Comparison of ENCODE assay signal across 15 cellular contexts in the genomic region with DNA sequence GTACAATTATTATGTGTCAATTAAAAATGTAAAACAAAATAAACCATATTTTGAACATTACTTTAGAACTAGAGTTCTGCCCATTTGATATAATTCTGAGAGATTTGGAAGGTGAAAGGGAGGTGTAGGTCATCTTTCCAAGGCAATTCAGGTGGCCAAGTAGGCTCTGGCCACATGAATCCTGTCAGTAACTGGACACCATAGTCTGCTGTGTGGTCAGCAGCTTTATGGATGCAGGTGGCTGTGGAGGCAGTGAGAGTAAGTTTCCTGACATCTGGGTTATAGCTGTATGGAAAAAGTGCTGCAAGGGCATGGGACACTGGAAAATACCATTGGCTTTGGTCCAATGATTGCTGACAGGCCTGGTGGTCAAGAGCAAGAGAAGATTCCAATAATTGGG.
"Had no signal": no experiment of that assay in that cellular context is flagged by ENCODE, and none has a peak within 500 bp of the region (broad histone marks: within the 10 kb centered on the region; RNA-seq: fewer than 3 reads in every experiment).

No MANE protein-coding gene starts in this region.

- H3K9me3 Mint-ChIP-seq: activated naive CD8-positive, alpha-beta T cell treated with anti-CD3 and anti-CD28 coated beads, Interleukin-2, amount 10 ng/mL, durations not matched to agents 7 days and 5 days; natural killer cell treated with Interleukin-12 subunit alpha and Interleukin-12 subunit beta and Interleukin-15 and Interleukin-18, amount 100 ng/mL, for 72 hours; WTC11 had no signal

- H3K27ac Mint-ChIP-seq: activated CD4-positive, alpha-beta T cell treated with anti-CD3 and anti-CD28 coated beads, Interleukin-2, amount 10 ng/mL, durations not matched to agents 7 days and 5 days; activated naive CD8-positive, alpha-beta T cell treated with anti-CD3 and anti-CD28 coated beads, Interleukin-2, amount 10 ng/mL, durations not matched to agents 7 days and 5 days; natural killer cell treated with Interleukin-12 subunit alpha and Interleukin-12 subunit beta and Interleukin-15 and Interleukin-18, amount 100 ng/mL, for 72 hours; stimulated activated naive B cell treated with anti-CD40 and anti-IgM and Interleukin-4, amounts not matched to agents 10 μg/mL and 1 μg/mL and 100 μg/mL, for 72 hours; T-helper 17 cell; WTC11 had no signal

- H3K27ac ChIP-seq: foreskin keratinocyte, transverse colon, vagina had no signal

- H3K27me3 Mint-ChIP-seq: activated CD4-positive, alpha-beta T cell treated with anti-CD3 and anti-CD28 coated beads, Interleukin-2, amount 10 ng/mL, durations not matched to agents 7 days and 5 days; activated naive CD8-positive, alpha-beta T cell treated with anti-CD3 and anti-CD28 coated beads, Interleukin-2, amount 10 ng/mL, durations not matched to agents 7 days and 5 days; T-helper 17 cell had no signal

- H3K27me3 ChIP-seq: foreskin keratinocyte, transverse colon, vagina had no signal

- DNase-seq: activated CD4-positive, alpha-beta T cell treated with anti-CD3 and anti-CD28 coated beads, Interleukin-2, amount 10 ng/mL, durations not matched to agents 7 days and 5 days; activated naive CD8-positive, alpha-beta T cell treated with anti-CD3 and anti-CD28 coated beads, Interleukin-2, amount 10 ng/mL, durations not matched to agents 7 days and 5 days; anterior cingulate cortex; cortex of kidney; effector memory CD4-positive, alpha-beta T cell; foreskin keratinocyte; mesendoderm; posterior cingulate gyrus; retina; stimulated activated naive B cell treated with anti-CD40 and anti-IgM and Interleukin-4, amounts not matched to agents 10 μg/mL and 1 μg/mL and 100 μg/mL, for 72 hours; T-helper 17 cell; transverse colon had no signal

- H3K4me3 ChIP-seq: transverse colon, vagina had no signal

- H3K4me1 ChIP-seq: foreskin keratinocyte, transverse colon, vagina had no signal

- H3K4me3 Mint-ChIP-seq: activated CD4-positive, alpha-beta T cell treated with anti-CD3 and anti-CD28 coated beads, Interleukin-2, amount 10 ng/mL, durations not matched to agents 7 days and 5 days; activated naive CD8-positive, alpha-beta T cell treated with anti-CD3 and anti-CD28 coated beads, Interleukin-2, amount 10 ng/mL, durations not matched to agents 7 days and 5 days; natural killer cell treated with Interleukin-12 subunit alpha and Interleukin-12 subunit beta and Interleukin-15 and Interleukin-18, amount 100 ng/mL, for 72 hours; stimulated activated naive B cell treated with anti-CD40 and anti-IgM and Interleukin-4, amounts not matched to agents 10 μg/mL and 1 μg/mL and 100 μg/mL, for 72 hours; T-helper 17 cell; WTC11 had no signal

- H3K4me1 Mint-ChIP-seq: WTC11 had no signal

- H3K9me3 ChIP-seq: transverse colon, vagina had no signal

- ATAC-seq: foreskin keratinocyte; natural killer cell treated with Interleukin-12 subunit alpha and Interleukin-12 subunit beta and Interleukin-15 and Interleukin-18, amount 100 ng/mL, for 72 hours; stimulated activated naive B cell treated with anti-CD40 and anti-IgM and Interleukin-4, amounts not matched to agents 10 μg/mL and 1 μg/mL and 100 μg/mL, for 72 hours; T-helper 17 cell; WTC11 had no signal

- H3K36me3 ChIP-seq: transverse colon, vagina had no signal

- H3K36me3 Mint-ChIP-seq: activated naive CD8-positive, alpha-beta T cell treated with anti-CD3 and anti-CD28 coated beads, Interleukin-2, amount 10 ng/mL, durations not matched to agents 7 days and 5 days; natural killer cell treated with Interleukin-12 subunit alpha and Interleukin-12 subunit beta and Interleukin-15 and Interleukin-18, amount 100 ng/mL, for 72 hours; WTC11 had no signal
